1 cellular context compared by ENCODE assay signal in genomic region chr3:100602506-100603444, GRCh38.
TF ChIP-seq lines count a peak whose summit lies in the region.

No MANE protein-coding gene starts in this region.

TF ChIP-seq in K562, 482 proteins besides CTCF, POLR2A, EP300 and RAD21 (continued from another document):
- TF ChIP-seq, protein P1, sequence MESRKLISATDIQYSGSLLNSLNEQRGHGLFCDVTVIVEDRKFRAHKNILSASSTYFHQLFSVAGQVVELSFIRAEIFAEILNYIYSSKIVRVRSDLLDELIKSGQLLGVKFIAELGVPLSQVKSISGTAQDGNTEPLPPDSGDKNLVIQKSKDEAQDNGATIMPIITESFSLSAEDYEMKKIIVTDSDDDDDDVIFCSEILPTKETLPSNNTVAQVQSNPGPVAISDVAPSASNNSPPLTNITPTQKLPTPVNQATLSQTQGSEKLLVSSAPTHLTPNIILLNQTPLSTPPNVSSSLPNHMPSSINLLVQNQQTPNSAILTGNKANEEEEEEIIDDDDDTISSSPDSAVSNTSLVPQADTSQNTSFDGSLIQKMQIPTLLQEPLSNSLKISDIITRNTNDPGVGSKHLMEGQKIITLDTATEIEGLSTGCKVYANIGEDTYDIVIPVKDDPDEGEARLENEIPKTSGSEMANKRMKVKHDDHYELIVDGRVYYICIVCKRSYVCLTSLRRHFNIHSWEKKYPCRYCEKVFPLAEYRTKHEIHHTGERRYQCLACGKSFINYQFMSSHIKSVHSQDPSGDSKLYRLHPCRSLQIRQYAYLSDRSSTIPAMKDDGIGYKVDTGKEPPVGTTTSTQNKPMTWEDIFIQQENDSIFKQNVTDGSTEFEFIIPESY (CRISPR knock-in tag; IDR thresholded peaks at IDR 0.05): no peak
- peak; percentile 32; the same call in 1 of the 2 replicates for TF ChIP-seq DPF2 (IDR thresholded peaks at IDR 0.05)
- TF ChIP-seq BACH1 (tag; IDR thresholded peaks at IDR 0.05): peak; percentile 80
- TF ChIP-seq NONO (IDR thresholded peaks at IDR 0.05; ENCODE audit: low read depth in 2 of 2, low read length in 1 of 2): no peak
- no peak for TF ChIP-seq ZKSCAN8 (CRISPR knock-in tag; IDR thresholded peaks at IDR 0.05)
- no peak for TF ChIP-seq KHSRP (IDR thresholded peaks at IDR 0.05)
- no peak for TF ChIP-seq HCFC1 (IDR thresholded peaks at IDR 0.05; ENCODE audit: low read depth, low read length)
- TF ChIP-seq FOSL1 (tag; conservative IDR thresholded peaks at IDR 0.05): peak; percentile 69
- peak; percentile 43; the same call in 1 of the 2 replicates for TF ChIP-seq ARID1B (IDR thresholded peaks at IDR 0.05)
- peak; percentile 95 for TF ChIP-seq ZNF316 (IDR thresholded peaks at IDR 0.05)
- TF ChIP-seq NFE2 (IDR thresholded peaks at IDR 0.05; ENCODE audit: low read depth): peak; percentile 86
- TF ChIP-seq, protein P2, sequence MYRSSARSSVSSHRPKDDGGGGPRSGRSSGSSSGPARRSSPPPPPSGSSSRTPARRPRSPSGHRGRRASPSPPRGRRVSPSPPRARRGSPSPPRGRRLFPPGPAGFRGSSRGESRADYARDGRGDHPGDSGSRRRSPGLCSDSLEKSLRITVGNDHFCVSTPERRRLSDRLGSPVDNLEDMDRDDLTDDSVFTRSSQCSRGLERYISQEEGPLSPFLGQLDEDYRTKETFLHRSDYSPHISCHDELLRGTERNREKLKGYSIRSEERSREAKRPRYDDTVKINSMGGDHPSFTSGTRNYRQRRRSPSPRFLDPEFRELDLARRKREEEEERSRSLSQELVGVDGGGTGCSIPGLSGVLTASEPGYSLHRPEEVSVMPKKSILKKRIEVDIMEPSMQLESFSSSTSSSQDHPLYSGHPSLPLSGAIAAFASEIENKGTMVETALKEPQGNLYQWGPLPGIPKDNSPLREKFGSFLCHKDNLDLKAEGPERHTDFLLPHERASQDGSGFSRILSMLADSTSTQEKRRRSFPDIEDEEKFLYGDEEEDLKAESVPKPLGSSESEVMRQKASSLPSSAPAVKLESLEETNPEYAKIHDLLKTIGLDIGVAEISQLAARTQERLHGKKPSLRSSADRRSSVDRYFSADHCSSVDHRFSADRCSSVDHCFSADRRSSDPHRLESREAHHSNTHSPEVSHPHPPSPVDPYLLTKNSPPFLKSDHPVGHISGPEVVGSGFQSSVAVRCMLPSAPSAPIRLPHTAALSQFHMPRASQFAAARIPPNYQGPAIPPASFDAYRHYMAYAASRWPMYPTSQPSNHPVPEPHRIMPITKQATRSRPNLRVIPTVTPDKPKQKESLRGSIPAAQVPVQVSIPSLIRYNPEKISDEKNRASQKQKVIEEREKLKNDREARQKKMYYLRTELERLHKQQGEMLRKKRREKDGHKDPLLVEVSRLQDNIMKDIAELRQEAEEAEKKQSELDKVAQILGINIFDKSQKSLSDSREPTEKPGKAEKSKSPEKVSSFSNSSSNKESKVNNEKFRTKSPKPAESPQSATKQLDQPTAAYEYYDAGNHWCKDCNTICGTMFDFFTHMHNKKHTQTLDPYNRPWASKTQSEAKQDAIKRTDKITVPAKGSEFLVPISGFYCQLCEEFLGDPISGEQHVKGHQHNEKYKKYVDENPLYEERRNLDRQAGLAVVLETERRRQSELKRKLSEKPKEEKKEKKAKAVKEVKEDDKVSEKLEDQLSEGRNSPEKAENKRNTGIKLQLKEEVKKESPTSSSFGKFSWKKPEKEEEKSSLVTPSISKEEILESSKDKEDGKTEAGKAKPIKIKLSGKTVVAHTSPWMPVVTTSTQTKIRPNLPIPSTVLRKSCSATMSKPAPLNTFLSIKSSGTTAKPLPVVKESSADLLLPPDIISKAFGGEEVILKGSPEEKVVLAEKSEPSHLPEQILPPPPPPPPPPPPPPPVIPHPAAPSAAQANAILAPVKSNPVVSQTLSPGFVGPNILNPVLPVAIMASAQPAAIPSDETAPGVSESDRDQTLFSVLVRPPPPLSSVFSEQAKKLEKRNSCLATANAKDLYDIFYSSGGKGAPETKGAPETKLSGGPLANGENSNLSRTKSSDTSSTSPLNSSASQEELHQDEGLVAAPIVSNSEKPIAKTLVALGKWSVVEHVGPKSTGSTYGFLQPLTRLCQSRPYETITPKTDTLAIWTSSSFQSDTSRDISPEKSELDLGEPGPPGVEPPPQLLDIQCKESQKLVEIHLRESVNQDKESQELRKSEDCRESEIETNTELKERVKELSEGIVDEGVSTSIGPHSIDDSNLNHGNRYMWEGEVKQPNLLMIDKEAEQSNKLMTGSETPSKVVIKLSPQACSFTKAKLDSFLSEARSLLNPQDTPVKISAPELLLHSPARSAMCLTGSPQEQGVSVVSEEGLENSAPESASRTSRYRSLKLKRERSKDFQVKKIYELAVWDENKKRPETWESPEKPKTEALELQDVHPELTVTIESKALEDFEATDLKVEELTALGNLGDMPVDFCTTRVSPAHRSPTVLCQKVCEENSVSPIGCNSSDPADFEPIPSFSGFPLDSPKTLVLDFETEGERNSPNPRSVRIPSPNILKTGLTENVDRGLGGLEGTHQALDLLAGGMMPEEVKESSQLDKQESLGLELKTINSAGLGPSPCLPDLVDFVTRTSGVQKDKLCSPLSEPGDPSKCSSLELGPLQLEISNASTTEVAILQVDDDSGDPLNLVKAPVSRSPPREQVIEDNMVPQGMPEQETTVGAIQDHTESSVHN (IDR thresholded peaks at IDR 0.05; ENCODE audit: borderline replicate concordance in 1 of 2, low read depth in 1 of 2): peak in 1 of 2 experiments; percentile 53; a peak in 1 of 4 replicates
- TF ChIP-seq FOXA3 (CRISPR knock-in tag; conservative IDR thresholded peaks at IDR 0.05 in 1 of 2, IDR thresholded peaks at IDR 0.05 in 1 of 2): peak; percentile 89 to 91
- TF ChIP-seq SMARCA4 (IDR thresholded peaks at IDR 0.05): peak; percentile 36; the same call in 1 of the 2 replicates
- TF ChIP-seq TFAP4 (CRISPR knock-in tag; IDR thresholded peaks at IDR 0.05; ENCODE audit: borderline replicate concordance): no peak
- TF ChIP-seq HDGF (IDR thresholded peaks at IDR 0.05): no peak
- TF ChIP-seq STAG1 (CRISPR knock-in tag; IDR thresholded peaks at IDR 0.05; ENCODE audit: borderline replicate concordance): no peak
- no peak for TF ChIP-seq ZNF830 (CRISPR knock-in tag; IDR thresholded peaks at IDR 0.05)
- TF ChIP-seq TBL1XR1 (IDR thresholded peaks at IDR 0.05; ENCODE audit: low read length in 2 of 2): no peak
- TF ChIP-seq MAFF (IDR thresholded peaks at IDR 0.05; ENCODE audit: low read length): peak; percentile 82
- peak; percentile 90 for TF ChIP-seq C11orf30 (IDR thresholded peaks at IDR 0.05; ENCODE audit: low read depth)
- TF ChIP-seq, protein P3, sequence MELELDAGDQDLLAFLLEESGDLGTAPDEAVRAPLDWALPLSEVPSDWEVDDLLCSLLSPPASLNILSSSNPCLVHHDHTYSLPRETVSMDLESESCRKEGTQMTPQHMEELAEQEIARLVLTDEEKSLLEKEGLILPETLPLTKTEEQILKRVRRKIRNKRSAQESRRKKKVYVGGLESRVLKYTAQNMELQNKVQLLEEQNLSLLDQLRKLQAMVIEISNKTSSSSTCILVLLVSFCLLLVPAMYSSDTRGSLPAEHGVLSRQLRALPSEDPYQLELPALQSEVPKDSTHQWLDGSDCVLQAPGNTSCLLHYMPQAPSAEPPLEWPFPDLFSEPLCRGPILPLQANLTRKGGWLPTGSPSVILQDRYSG (tag; conservative IDR thresholded peaks at IDR 0.05; ENCODE audit: low read depth): no peak
- no peak for TF ChIP-seq ZZZ3 (IDR thresholded peaks at IDR 0.05)
- no peak for TF ChIP-seq FOXM1 (IDR thresholded peaks at IDR 0.05; ENCODE audit: low read depth)
- no peak for TF ChIP-seq FOXM1 (CRISPR knock-in tag; IDR thresholded peaks at IDR 0.05; ENCODE audit: low read depth)
- no peak for TF ChIP-seq ZNF3 (CRISPR knock-in tag; IDR thresholded peaks at IDR 0.05)
- TF ChIP-seq, protein P4, sequence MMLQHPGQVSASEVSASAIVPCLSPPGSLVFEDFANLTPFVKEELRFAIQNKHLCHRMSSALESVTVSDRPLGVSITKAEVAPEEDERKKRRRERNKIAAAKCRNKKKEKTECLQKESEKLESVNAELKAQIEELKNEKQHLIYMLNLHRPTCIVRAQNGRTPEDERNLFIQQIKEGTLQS (IDR thresholded peaks at IDR 0.05): peak; percentile 56; the same call in 1 of the 2 replicates
- TF ChIP-seq, protein P4 (CRISPR knock-in tag; conservative IDR thresholded peaks at IDR 0.05): no peak
- peak; percentile 74 for TF ChIP-seq NFE2L1 (tag; IDR thresholded peaks at IDR 0.05; ENCODE audit: borderline replicate concordance, low read depth)
- TF ChIP-seq, protein P5, sequence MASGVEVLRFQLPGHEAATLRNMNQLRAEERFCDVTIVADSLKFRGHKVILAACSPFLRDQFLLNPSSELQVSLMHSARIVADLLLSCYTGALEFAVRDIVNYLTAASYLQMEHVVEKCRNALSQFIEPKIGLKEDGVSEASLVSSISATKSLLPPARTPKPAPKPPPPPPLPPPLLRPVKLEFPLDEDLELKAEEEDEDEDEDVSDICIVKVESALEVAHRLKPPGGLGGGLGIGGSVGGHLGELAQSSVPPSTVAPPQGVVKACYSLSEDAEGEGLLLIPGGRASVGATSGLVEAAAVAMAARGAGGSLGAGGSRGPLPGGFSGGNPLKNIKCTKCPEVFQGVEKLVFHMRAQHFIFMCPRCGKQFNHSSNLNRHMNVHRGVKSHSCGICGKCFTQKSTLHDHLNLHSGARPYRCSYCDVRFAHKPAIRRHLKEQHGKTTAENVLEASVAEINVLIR (CRISPR knock-in tag; IDR thresholded peaks at IDR 0.05): no peak
- peak; percentile 75 for TF ChIP-seq MAFK (IDR thresholded peaks at IDR 0.05; ENCODE audit: low read length)
- peak; percentile 72 for TF ChIP-seq JUND (IDR thresholded peaks at IDR 0.05; ENCODE audit: borderline replicate concordance, low read depth, low read length)
- TF ChIP-seq JUND (tag; IDR thresholded peaks at IDR 0.05; ENCODE audit: borderline replicate concordance, low read depth, low read length): peak; percentile 76; the same call in 2 of the 3 replicates
- TF ChIP-seq SOX6 (IDR thresholded peaks at IDR 0.05): peak; percentile 55; the same call in 1 of the 2 replicates
- TF ChIP-seq MLLT1 (IDR thresholded peaks at IDR 0.05): no peak
- no peak for TF ChIP-seq EWSR1 (IDR thresholded peaks at IDR 0.05; ENCODE audit: borderline replicate concordance, low read depth, partially characterized antibody)
- TF ChIP-seq MAFG (tag; conservative IDR thresholded peaks at IDR 0.05): peak; percentile 94
- no peak for TF ChIP-seq TCF7 (IDR thresholded peaks at IDR 0.05; ENCODE audit: borderline replicate concordance)
- TF ChIP-seq ZEB2 (IDR thresholded peaks at IDR 0.05): 0 out of 2 replicates have a peak, but pooled peaks have one; percentile 41
TF ChIP-seq in K562: peak in this region for 19.
